In the genomic region with DNA sequence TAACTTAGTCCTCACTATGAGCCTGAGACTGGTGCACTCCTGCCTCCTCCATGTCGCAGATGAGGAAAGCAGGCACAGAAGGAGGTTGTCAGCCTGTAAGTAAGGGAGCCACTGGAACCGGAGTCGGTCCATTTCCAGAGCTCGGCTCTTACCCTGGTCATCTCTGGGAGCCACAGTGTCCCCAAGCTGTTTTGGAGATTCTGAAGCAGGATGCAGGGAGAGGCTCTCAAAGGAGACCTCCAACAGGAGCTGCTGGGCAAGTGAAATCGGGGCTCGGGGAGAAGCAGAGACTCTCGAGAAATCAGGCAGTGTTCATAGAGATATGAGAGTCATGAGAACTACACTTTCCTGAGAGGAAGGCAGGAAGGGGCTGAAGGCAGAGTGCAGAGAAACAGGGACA, we compare ENCODE assay signal across 21 cellular contexts. TPM values are rescaled to one million over a fixed set of nuclear protein-coding genes. Genes with fewer than 3 reads are reported as not detected.
DNase-seq lines count a peak whose midpoint lies in the region; ATAC-seq and TF ChIP-seq lines count a peak whose summit lies in the region.
"Had no signal": no experiment of that assay in that cellular context is flagged by ENCODE, and none has a peak within 500 bp of the region (broad histone marks: within the 10 kb centered on the region; RNA-seq: fewer than 3 reads in every experiment).

No MANE protein-coding gene starts in this region.

- CTCF ChIA-PET in activated CD8-positive, alpha-beta memory T cell treated with anti-CD3 and anti-CD28 coated beads, Interleukin-2, amount 10 ng/mL, durations not matched to agents 7 days and 5 days (lab: Charles Lee), result no interaction called here

- H3K23me2 ChIP-seq in H9 (ENCODE audit: insufficient read length, low read depth, low read length, poor library complexity, severe bottlenecking), result no peaks in the 10 kb centered on the region

- H3T11ph ChIP-seq in H9 (ENCODE audit: low read length), result no peak overlapping the region

- H4K91ac ChIP-seq in H9 (ENCODE audit: insufficient read length, low read depth, low read length), result no peak overlapping the region

- H3K36me3 Mint-ChIP-seq in activated CD8-positive, alpha-beta memory T cell treated with anti-CD3 and anti-CD28 coated beads, Interleukin-2, amount 10 ng/mL, durations not matched to agents 7 days and 5 days, result no peaks in the 10 kb centered on the region
- H3K36me3 Mint-ChIP-seq in H9 (ENCODE audit: insufficient read depth in 1 of 3, low read depth in 3 of 3), result no peaks in the 10 kb centered on the region; a peak in 1 of 7 replicates
- no peaks in the 10 kb centered on the region for H3K36me3 Mint-ChIP-seq in activated T-helper 17 cell treated with anti-CD3 and anti-CD28 coated beads, Interleukin-2, amount 50 U/mL, for 72 hours (ENCODE audit: low read depth)

- no peak overlapping the region for H4K8ac ChIP-seq in H9 (replicated peaks; ENCODE audit: insufficient read length, low read depth, low read length)

- H2BK12ac ChIP-seq in H9 (ENCODE audit: insufficient read length, low read depth, low read length), result no peak overlapping the region

- H3K4me2 ChIP-seq in H9 (ENCODE audit: insufficient read depth, insufficient read length, low read length) (no peak overlapping the region), smooth muscle cell (no peak overlapping the region)

- H3K27ac ChIP-seq in H9 (ENCODE audit: insufficient read length, low read depth, low read length) (no peak overlapping the region), smooth muscle cell (ENCODE audit: low read depth) (peak overlapping the region; percentile 28)
- H3K27ac ChIP-seq: ovary, right atrium auricular region, SJCRH30 had no signal

- no peaks in the 10 kb centered on the region for H4K20me1 ChIP-seq in H9 (ENCODE audit: control insufficient read depth, insufficient read depth, insufficient read length)
- peaks cover 19% of the 10 kb centered on the region for H4K20me1 ChIP-seq in smooth muscle cell (ENCODE audit: low read depth)

- H3K36me3 ChIP-seq in smooth muscle cell (ENCODE audit: low read depth), result no peaks in the 10 kb centered on the region
- H3K36me3 ChIP-seq: ovary, SJCRH30 had no signal

- H2AFZ ChIP-seq in H9 (ENCODE audit: low read length) (no peak overlapping the region), smooth muscle cell (ENCODE audit: low read depth) (no peak overlapping the region)

- DNase-seq in activated CD8-positive, alpha-beta memory T cell treated with anti-CD3 and anti-CD28 coated beads for 24 hours, result peak; percentile 40
- no peak for DNase-seq in activated CD8-positive, alpha-beta memory T cell treated with anti-CD3 and anti-CD28 coated beads, Interleukin-2, amount 10 ng/mL, durations not matched to agents 7 days and 5 days
- DNase-seq in H9 (peak; percentile 9), smooth muscle cell (lab: John Stamatoyannopoulos, UW; ENCODE audit: unreplicated experiment) (no peak), cerebellar cortex (ENCODE audit: low spot score) (no peak), NCI-H524 treated with DMSO at 0.1 percent for 48 hours (lab: John Stamatoyannopoulos, UW) (no peak)
- DNase-seq: activated CD4-positive, alpha-beta T cell treated with anti-CD3 and anti-CD28 coated beads for 4 hours; activated naive CD4-positive, alpha-beta T cell treated with Interleukin-2 at 50 U/mL for 16 hours; dermis blood vessel endothelial cell; DND-41; mesendoderm; NCI-H1105 treated with DMSO at 0.1 percent for 48 hours; SJCRH30 had no signal

- no peak overlapping the region for H3K23ac ChIP-seq in H9 (ENCODE audit: insufficient read length, low read depth, low read length)

- H3K4me1 Mint-ChIP-seq in activated CD8-positive, alpha-beta memory T cell treated with anti-CD3 and anti-CD28 coated beads, Interleukin-2, amount 10 ng/mL, durations not matched to agents 7 days and 5 days, result peaks cover 55% of the 10 kb centered on the region
- peaks cover 7% of the 10 kb centered on the region in 2 experiments for H3K4me1 Mint-ChIP-seq in H9
- H3K4me1 Mint-ChIP-seq in activated T-helper 17 cell treated with anti-CD3 and anti-CD28 coated beads, Interleukin-2, amount 50 U/mL, for 72 hours, result peaks cover 10% of the 10 kb centered on the region

- H4K5ac ChIP-seq in H9 (ENCODE audit: insufficient read length, low read depth, low read length), result no peak overlapping the region

- no peak overlapping the region for H3K4me3 Mint-ChIP-seq in activated CD8-positive, alpha-beta memory T cell treated with anti-CD3 and anti-CD28 coated beads, Interleukin-2, amount 10 ng/mL, durations not matched to agents 7 days and 5 days
- H3K4me3 Mint-ChIP-seq in H9, result no peak overlapping the region
- H3K4me3 Mint-ChIP-seq in activated T-helper 17 cell treated with anti-CD3 and anti-CD28 coated beads, Interleukin-2, amount 50 U/mL, for 72 hours, result peak overlapping the region; percentile 25

- H3K4ac ChIP-seq in H9 (ENCODE audit: low read depth, low read length), result no peak overlapping the region

- no CpG with 5 or more reads among the region's 7 CpGs for WGBS in H9 (ENCODE audit: extremely low coverage, insufficient read length, low lambda C conversion rate)
- 93% methylated on average over 7 of the region's 7 CpGs for WGBS in smooth muscle cell (ENCODE audit: low lambda C conversion rate)

- H2BK5ac ChIP-seq in H9 (ENCODE audit: insufficient read length, low read length), result no peak overlapping the region

- H3K4me1 ChIP-seq in H9 (ENCODE audit: insufficient read depth, low read length), result peaks cover 2% of the 10 kb centered on the region; the same call in 1 of the 2 replicates
- H3K4me1 ChIP-seq in smooth muscle cell (ENCODE audit: low read depth), result no peaks in the 10 kb centered on the region
- H3K4me1 ChIP-seq: SJCRH30 had no signal

- H3K9ac ChIP-seq in H9 (ENCODE audit: extremely low read depth, insufficient read length, low read length), result no peak overlapping the region
- H3K9ac ChIP-seq in smooth muscle cell (ENCODE audit: low read depth), result no peak overlapping the region

- H3F3A ChIP-seq in smooth muscle cell (ENCODE audit: low read depth), result no peaks in the 10 kb centered on the region

- no peak overlapping the region for H2BK20ac ChIP-seq in H9 (ENCODE audit: low read depth, low read length, poor library complexity, severe bottlenecking)

- H3K27ac Mint-ChIP-seq in activated CD8-positive, alpha-beta memory T cell treated with anti-CD3 and anti-CD28 coated beads, Interleukin-2, amount 10 ng/mL, durations not matched to agents 7 days and 5 days, result no peak overlapping the region
- peak overlapping the region in 1 of 3 experiments; percentile 88; a peak in 2 of 7 replicates for H3K27ac Mint-ChIP-seq in H9
- H3K27ac Mint-ChIP-seq in activated T-helper 17 cell treated with anti-CD3 and anti-CD28 coated beads, Interleukin-2, amount 50 U/mL, for 72 hours, result peak overlapping the region; percentile 61

- no peak overlapping the region for H2BK120ac ChIP-seq in H9 (ENCODE audit: low read depth, low read length, poor library complexity, severe bottlenecking)

- no peaks in the 10 kb centered on the region for H3K79me2 ChIP-seq in H9 (ENCODE audit: insufficient read depth, low read length)
- H3K79me2 ChIP-seq in smooth muscle cell (ENCODE audit: low read depth), result no peaks in the 10 kb centered on the region

- H3K56ac ChIP-seq in H9 (ENCODE audit: insufficient read length, low read depth, low read length), result no peak overlapping the region

- H3K14ac ChIP-seq in H9 (ENCODE audit: insufficient read depth, low read length), result 0 out of 2 replicates have a peak overlapping the region, but pooled peaks have one; percentile 37

- H3K27me3 ChIP-seq in H9 (ENCODE audit: insufficient read depth, low read length) (no peaks in the 10 kb centered on the region; the same call in 1 of the 2 replicates), smooth muscle cell (ENCODE audit: low read depth) (no peaks in the 10 kb centered on the region)
- H3K27me3 ChIP-seq: ovary, right atrium auricular region, SJCRH30 had no signal

- no peak for ATAC-seq in activated CD8-positive, alpha-beta memory T cell treated with anti-CD3 and anti-CD28 coated beads, Interleukin-2, amount 10 ng/mL, durations not matched to agents 7 days and 5 days
- ATAC-seq in activated T-helper 17 cell treated with anti-CD3 and anti-CD28 coated beads, Interleukin-2, amount 50 U/mL, for 72 hours (replicated peaks), result no peak
- no peak for ATAC-seq in HG02973 (IDR thresholded peaks at IDR 0.05; ENCODE audit: unreplicated experiment)

- peak overlapping the region; percentile 30 for H3K18ac ChIP-seq in H9 (ENCODE audit: insufficient read length, low read depth, low read length)

- H3K9me3 ChIP-seq in H9 (ENCODE audit: control insufficient read depth, low read depth, low read length), result no peaks in the 10 kb centered on the region
- H3K9me3 ChIP-seq in smooth muscle cell (replicated peaks; ENCODE audit: low read depth), result no peaks in the 10 kb centered on the region
- H3K9me3 ChIP-seq: ovary, right atrium auricular region, SJCRH30 had no signal

- H2BK15ac ChIP-seq in H9 (ENCODE audit: low read depth, low read length), result no peak overlapping the region

- no peak overlapping the region for H3K4me3 ChIP-seq in smooth muscle cell
- H3K4me3 ChIP-seq: ovary, right atrium auricular region, SJCRH30 had no signal

- no peaks in the 10 kb centered on the region for H3K9me3 Mint-ChIP-seq in activated CD8-positive, alpha-beta memory T cell treated with anti-CD3 and anti-CD28 coated beads, Interleukin-2, amount 10 ng/mL, durations not matched to agents 7 days and 5 days (ENCODE audit: low read depth)
- H3K9me3 Mint-ChIP-seq in H9, result no peaks in the 10 kb centered on the region; a peak in 1 of 5 replicates
- no peaks in the 10 kb centered on the region for H3K9me3 Mint-ChIP-seq in activated T-helper 17 cell treated with anti-CD3 and anti-CD28 coated beads, Interleukin-2, amount 50 U/mL, for 72 hours

- no peak for TF ChIP-seq CTCF in H9 (conservative IDR thresholded peaks at IDR 0.05)
- no peak for TF ChIP-seq CTCF in smooth muscle cell (IDR thresholded peaks at IDR 0.05; ENCODE audit: borderline replicate concordance, insufficient read depth, poor library complexity, severe bottlenecking)

- peaks cover 2% of the 10 kb centered on the region for H3K27me3 Mint-ChIP-seq in activated CD8-positive, alpha-beta memory T cell treated with anti-CD3 and anti-CD28 coated beads, Interleukin-2, amount 10 ng/mL, durations not matched to agents 7 days and 5 days
- peaks cover 3% of the 10 kb centered on the region for H3K27me3 Mint-ChIP-seq in H9 (ENCODE audit: low read depth)
- H3K27me3 Mint-ChIP-seq in activated T-helper 17 cell treated with anti-CD3 and anti-CD28 coated beads, Interleukin-2, amount 50 U/mL, for 72 hours, result peaks cover 7% of the 10 kb centered on the region

- H2AK5ac ChIP-seq in H9 (ENCODE audit: insufficient read length, low read length), result no peak overlapping the region

- H3K79me1 ChIP-seq in H9 (ENCODE audit: insufficient read depth, low read depth, low read length, poor library complexity, severe bottlenecking), result no peaks in the 10 kb centered on the region

RNA-seq across cellular contexts. Expression of a gene that starts 39.0 kb away (rescaled TPM):
- total RNA-seq in activated CD8-positive, alpha-beta memory T cell treated with anti-CD3 and anti-CD28 coated beads, Interleukin-2, amount 10 ng/mL, durations not matched to agents 7 days and 5 days, result under 1 TPM in 1 of 2 experiments, not detected in 1; 0.16 TPM
- total RNA-seq in H9 (2021), result 0.35 and 0.44 TPM in 2 replicates
- under 1 TPM; 0.06 to 0.13 TPM for total RNA-seq in activated T-helper 17 cell treated with anti-CD3 and anti-CD28 coated beads, Interleukin-2, amount 50 U/mL, for 72 hours
- 5.1 and 5.2 TPM in 2 replicates for total RNA-seq in smooth muscle cell
- 5.7 and 7.7 TPM in 2 replicates for polyA plus RNA-seq in smooth muscle cell
- total RNA-seq: NCI-H460 had no signal

RNA-seq across cellular contexts. Expression of a gene that starts 57.5 kb away (rescaled TPM):
- total RNA-seq in activated CD8-positive, alpha-beta memory T cell treated with anti-CD3 and anti-CD28 coated beads, Interleukin-2, amount 10 ng/mL, durations not matched to agents 7 days and 5 days, result not detected
- not detected in 2 replicates for total RNA-seq in H9 (2021)
- total RNA-seq in activated T-helper 17 cell treated with anti-CD3 and anti-CD28 coated beads, Interleukin-2, amount 50 U/mL, for 72 hours, result not detected
- total RNA-seq in smooth muscle cell, result not detected in 2 replicates
- polyA plus RNA-seq in smooth muscle cell, result not detected in 2 replicates
- total RNA-seq: cardiac septum, dermis blood vessel endothelial cell, NCI-H460, ovary, right atrium auricular region, SJCRH30, subcutaneous adipose tissue, urinary bladder had no signal
- polyA plus RNA-seq: ovary, urinary bladder had no signal

Comparison
In these comparisons a context has a peak if more than half of its experiments do, and no peak if none do; other contexts are left out.
1. DNase-seq: peak in activated CD8-positive, alpha-beta memory T cell treated with anti-CD3 and anti-CD28 coated beads for 24 hours (single experiment) and H9 (single experiment); none in activated CD8-positive, alpha-beta memory T cell treated with anti-CD3 and anti-CD28 coated beads, Interleukin-2, amount 10 ng/mL, durations not matched to agents 7 days and 5 days (single experiment), smooth muscle cell (single experiment), cerebellar cortex (single experiment) and NCI-H524 treated with DMSO at 0.1 percent for 48 hours (single experiment).